In the genomic region with DNA sequence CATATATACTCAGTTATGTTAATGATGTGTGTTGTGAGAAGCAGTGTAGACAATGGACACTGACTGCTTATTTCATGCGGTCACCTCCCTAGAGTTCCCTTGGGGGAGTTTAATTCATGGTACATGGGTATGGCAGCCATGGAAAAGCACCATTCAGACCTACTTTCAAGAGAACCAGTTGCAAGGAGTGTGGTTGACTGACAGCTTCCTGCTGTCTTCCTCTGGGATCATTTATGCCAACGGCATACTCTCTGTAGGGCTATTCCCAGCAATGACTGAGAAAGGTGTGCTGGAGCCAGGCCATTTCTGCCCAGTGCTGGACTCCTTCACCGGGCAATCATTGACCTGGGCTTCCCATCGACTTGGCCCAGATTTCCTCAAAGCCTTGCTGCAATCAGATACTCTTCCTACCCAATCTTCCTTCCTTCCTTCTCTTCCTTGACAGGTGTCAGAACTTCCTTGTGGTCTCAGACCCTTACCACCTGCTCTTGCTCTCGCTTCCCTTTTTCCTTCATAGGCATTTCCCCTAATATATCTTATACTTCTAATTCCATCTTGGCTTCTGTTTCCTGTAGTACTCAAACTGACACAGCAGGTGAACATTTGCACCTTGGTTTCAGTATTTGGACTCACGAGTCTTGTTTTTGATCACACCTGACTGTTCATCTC, we compare ENCODE assay signal across 35 cellular contexts. TPM values are rescaled to one million over a fixed set of nuclear protein-coding genes. Genes with fewer than 3 reads are reported as not detected.
DNase-seq lines count a peak whose midpoint lies in the region; ATAC-seq, FAIRE-seq and TF ChIP-seq lines count a peak whose summit lies in the region.
"Had no signal": no experiment of that assay in that cellular context is flagged by ENCODE, and none has a peak within 500 bp of the region (broad histone marks: within the 10 kb centered on the region; RNA-seq: fewer than 3 reads in every experiment).

No MANE protein-coding gene starts in this region.

- no peak overlapping the region for H3K9ac ChIP-seq in GM12878 (ENCODE audit: control insufficient read depth, insufficient read depth, low read length)
- no peak overlapping the region for H3K9ac ChIP-seq in H9 (ENCODE audit: extremely low read depth, insufficient read length, low read length)

- H3K27me3 Mint-ChIP-seq in activated naive CD4-positive, alpha-beta T cell treated with anti-CD3 and anti-CD28 coated beads, Interleukin-2, amount 50 U/mL, for 24 hours: no peaks in the 10 kb centered on the region
- H3K27me3 Mint-ChIP-seq in IgD-negative memory B cell: no peaks in the 10 kb centered on the region
- H3K27me3 Mint-ChIP-seq in stimulated activated memory B cell treated with anti-CD40 and anti-IgM and Interleukin-4, amounts not matched to agents 10 μg/mL and 1 μg/mL and 100 μg/mL, for 72 hours: no peaks in the 10 kb centered on the region
- no peaks in the 10 kb centered on the region for H3K27me3 Mint-ChIP-seq in H9 (ENCODE audit: low read depth)
- H3K27me3 Mint-ChIP-seq: central memory CD8-positive, alpha-beta T cell; naive B cell had no signal

- peak in 1 of 2 experiments; percentile 60; a peak in 2 of 4 replicates for TF ChIP-seq EP300 in GM12878 (IDR thresholded peaks at IDR 0.05; ENCODE audit: borderline replicate concordance in 1 of 2, control insufficient read depth in 1 of 2, low read depth in 2 of 2, low read length in 2 of 2)

- H2AFZ ChIP-seq in GM12878 (ENCODE audit: control insufficient read depth, low read depth, low read length): no peak overlapping the region
- no peak overlapping the region for H2AFZ ChIP-seq in H9 (ENCODE audit: low read length)
- H2AFZ ChIP-seq: GM23338 had no signal

- POLR2A ChIA-PET in GM12878 (lab: Charles Lee): no interaction called here

- no peak overlapping the region for H3K56ac ChIP-seq in H9 (ENCODE audit: insufficient read length, low read depth, low read length)

- H3K9me3 Mint-ChIP-seq in activated naive CD4-positive, alpha-beta T cell treated with anti-CD3 and anti-CD28 coated beads, Interleukin-2, amount 50 U/mL, for 24 hours: no peaks in the 10 kb centered on the region
- peaks cover 0 to 3% (median 0%) of the 10 kb centered on the region in 3 donors for H3K9me3 Mint-ChIP-seq in IgD-negative memory B cell
- no peaks in the 10 kb centered on the region for H3K9me3 Mint-ChIP-seq in stimulated activated memory B cell treated with anti-CD40 and anti-IgM and Interleukin-4, amounts not matched to agents 10 μg/mL and 1 μg/mL and 100 μg/mL, for 72 hours
- no peaks in the 10 kb centered on the region for H3K9me3 Mint-ChIP-seq in H9
- H3K9me3 Mint-ChIP-seq: activated naive CD4-positive, alpha-beta T cell treated with anti-CD3 and anti-CD28 coated beads for 36 hours; central memory CD8-positive, alpha-beta T cell; GM23338; naive B cell had no signal

- H3K18ac ChIP-seq in H9 (ENCODE audit: insufficient read length, low read depth, low read length): no peak overlapping the region

- no peaks in the 10 kb centered on the region; the same call in 2 of the 3 replicates for H3K9me3 ChIP-seq in GM12878 (replicated peaks; ENCODE audit: control insufficient read depth, insufficient read depth, low read length)
- H3K9me3 ChIP-seq in H9 (ENCODE audit: control insufficient read depth, low read depth, low read length): no peaks in the 10 kb centered on the region
- H3K9me3 ChIP-seq: body of pancreas, MG63, Peyer's patch, prostate gland, stomach, tibial artery had no signal

- peak overlapping the region; percentile 66 for H3K4me2 ChIP-seq in GM12878 (ENCODE audit: control insufficient read depth, insufficient read depth)
- H3K4me2 ChIP-seq in H9 (ENCODE audit: insufficient read depth, insufficient read length, low read length): no peak overlapping the region

- H4K8ac ChIP-seq in H9 (replicated peaks; ENCODE audit: insufficient read length, low read depth, low read length): no peak overlapping the region

- RAD21 ChIA-PET in GM12878 (lab: Charles Lee; ENCODE audit: unreplicated experiment): interaction anchor here (1.5 to 2.7 kb wide), 7 partner anchors 11 to 86 kb away, joined by 5 to 26 read pairs (median 12); no protein-coding TSS in a partner anchor

- no peak overlapping the region for H3K27ac Mint-ChIP-seq in activated naive CD4-positive, alpha-beta T cell treated with anti-CD3 and anti-CD28 coated beads, Interleukin-2, amount 50 U/mL, for 24 hours
- H3K27ac Mint-ChIP-seq in IgD-negative memory B cell (peak overlapping the region; percentile 0 to 88 (median 71)), H9 (no peak overlapping the region)
- H3K27ac Mint-ChIP-seq in stimulated activated memory B cell treated with anti-CD40 and anti-IgM and Interleukin-4, amounts not matched to agents 10 μg/mL and 1 μg/mL and 100 μg/mL, for 72 hours: peak overlapping the region; percentile 63
- H3K27ac Mint-ChIP-seq: activated naive CD4-positive, alpha-beta T cell treated with anti-CD3 and anti-CD28 coated beads for 36 hours; GM23338 had no signal

- H3K79me2 ChIP-seq in GM12878 (ENCODE audit: control insufficient read depth, insufficient read depth, low read length) (peaks cover 15% of the 10 kb centered on the region), H9 (ENCODE audit: insufficient read depth, low read length) (peaks cover 11% of the 10 kb centered on the region)

- TF ChIP-seq POLR2A in GM12878 (IDR thresholded peaks at IDR 0.05; ENCODE audit: low read depth, low read length): no peak
- TF ChIP-seq POLR2A in GM18505 (IDR thresholded peaks at IDR 0.05; ENCODE audit: borderline replicate concordance, extremely low read depth, insufficient read depth, insufficient read length): no peak

- no peak overlapping the region for H2AK5ac ChIP-seq in H9 (ENCODE audit: insufficient read length, low read length)

- peaks cover 4% of the 10 kb centered on the region for H3K23me2 ChIP-seq in H9 (ENCODE audit: insufficient read length, low read depth, low read length, poor library complexity, severe bottlenecking)

- H3K14ac ChIP-seq in H9 (ENCODE audit: insufficient read depth, low read length): no peak overlapping the region

- H3K4me1 ChIP-seq in GM12878 (ENCODE audit: control insufficient read depth, insufficient read depth, low read length) (peaks cover 29% of the 10 kb centered on the region), H9 (ENCODE audit: insufficient read depth, low read length) (peaks cover 3% of the 10 kb centered on the region)
- H3K4me1 ChIP-seq: prostate gland had no signal

- H2BK12ac ChIP-seq in H9 (ENCODE audit: insufficient read length, low read depth, low read length): no peak overlapping the region

- H4K20me1 ChIP-seq in GM12878 (ENCODE audit: control insufficient read depth, insufficient read depth) (no peaks in the 10 kb centered on the region; the same call in 1 of the 2 replicates), H9 (ENCODE audit: control insufficient read depth, insufficient read depth, insufficient read length) (no peaks in the 10 kb centered on the region)

- H3K27me3 ChIP-seq in GM12878 (replicated peaks in 1 of 2; ENCODE audit: control insufficient read depth in 2 of 2, insufficient read depth in 2 of 2, low read length in 1 of 2) (no peaks in the 10 kb centered on the region), H9 (ENCODE audit: insufficient read depth, low read length) (no peaks in the 10 kb centered on the region; the same call in 1 of the 2 replicates)
- H3K27me3 ChIP-seq: body of pancreas, MG63, Peyer's patch, stomach, tibial artery had no signal

- ATAC-seq in GM12878 (peak; percentile 13), GM18505 (IDR thresholded peaks at IDR 0.05; ENCODE audit: unreplicated experiment) (no peak)
- no peak for ATAC-seq in stimulated activated memory B cell treated with anti-CD40 and anti-IgM and Interleukin-4, amounts not matched to agents 10 μg/mL and 1 μg/mL and 100 μg/mL, for 72 hours
- ATAC-seq: body of pancreas, esophagus mucosa, GM23338, left ventricle myocardium superior, sciatic nerve had no signal

- in situ Hi-C loops in GM12878 (cut with MboI): no loop called here

- H4K91ac ChIP-seq in H9 (ENCODE audit: insufficient read length, low read depth, low read length): no peak overlapping the region

- peak overlapping the region; percentile 5 for H3K4me3 Mint-ChIP-seq in activated naive CD4-positive, alpha-beta T cell treated with anti-CD3 and anti-CD28 coated beads, Interleukin-2, amount 50 U/mL, for 24 hours
- H3K4me3 Mint-ChIP-seq in IgD-negative memory B cell (peak overlapping the region; percentile 2 to 71 (median 36)), H9 (no peak overlapping the region)
- no peak overlapping the region for H3K4me3 Mint-ChIP-seq in stimulated activated memory B cell treated with anti-CD40 and anti-IgM and Interleukin-4, amounts not matched to agents 10 μg/mL and 1 μg/mL and 100 μg/mL, for 72 hours
- H3K4me3 Mint-ChIP-seq: activated naive CD4-positive, alpha-beta T cell treated with anti-CD3 and anti-CD28 coated beads for 36 hours; central memory CD8-positive, alpha-beta T cell; GM23338 had no signal

- H3K36me3 Mint-ChIP-seq in activated naive CD4-positive, alpha-beta T cell treated with anti-CD3 and anti-CD28 coated beads, Interleukin-2, amount 50 U/mL, for 24 hours: peaks cover 3% of the 10 kb centered on the region
- no peaks in the 10 kb centered on the region for H3K36me3 Mint-ChIP-seq in IgD-negative memory B cell
- H3K36me3 Mint-ChIP-seq in stimulated activated memory B cell treated with anti-CD40 and anti-IgM and Interleukin-4, amounts not matched to agents 10 μg/mL and 1 μg/mL and 100 μg/mL, for 72 hours: peaks cover 6% of the 10 kb centered on the region
- H3K36me3 Mint-ChIP-seq in H9 (ENCODE audit: insufficient read depth in 1 of 3, low read depth in 3 of 3): no peaks in the 10 kb centered on the region
- H3K36me3 Mint-ChIP-seq: naive B cell had no signal

- no peak overlapping the region for H2BK15ac ChIP-seq in H9 (ENCODE audit: low read depth, low read length)

- CTCF ChIA-PET in GM12878 (lab: Yijun Ruan, JAX): interaction anchor here (0.6 to 4.5 kb wide), 3 partner anchors 36 to 56 kb away, joined by 3 to 49 read pairs (median 7); no protein-coding TSS in a partner anchor

- no peak overlapping the region; the same call in 1 of the 2 replicates for H3K4me3 ChIP-seq in GM12878
- H3K4me3 ChIP-seq: body of pancreas, GM23338, MG63, Peyer's patch, prostate gland, stomach, tibial artery had no signal

- intact Hi-C loops in GM12878 (cut with micrococcal nuclease; ENCODE audit: unreplicated experiment): loop anchor here (10.0 kb wide), 1 partner anchor 268 kb away; no protein-coding TSS in a partner anchor

- H3K27ac ChIP-seq in GM12878 (ENCODE audit: control insufficient read depth, insufficient read depth) (peak overlapping the region; percentile 16), H9 (ENCODE audit: insufficient read length, low read depth, low read length) (no peak overlapping the region)
- H3K27ac ChIP-seq: body of pancreas, prostate gland, stomach, tibial artery, WERI-Rb-1 had no signal

- H4K5ac ChIP-seq in H9 (ENCODE audit: insufficient read length, low read depth, low read length): no peak overlapping the region

- H2BK20ac ChIP-seq in H9 (ENCODE audit: low read depth, low read length, poor library complexity, severe bottlenecking): no peak overlapping the region

- FAIRE-seq in GM12878 (lab: Jason Lieb, UNC): peak; percentile 52
- FAIRE-seq: kidney had no signal

- no TSS peak for BruUV-seq in GM12878 (replicated peaks; lab: Mats Ljungman, UMichigan)

- no peak for DNase-seq in activated naive CD4-positive, alpha-beta T cell treated with anti-CD3 and anti-CD28 coated beads, Interleukin-2, amount 50 U/mL, for 16 hours
- no peak for DNase-seq in GM12878 (ENCODE audit: low read depth, low spot score)
- DNase-seq in H9: no peak
- DNase-seq in NCI-H1436 treated with DMSO at 0.1 percent for 48 hours (lab: John Stamatoyannopoulos, UW): no peak
- DNase-seq: activated CD4-positive, alpha-beta T cell treated with anti-CD3 and anti-CD28 coated beads for 48 hours; activated naive CD4-positive, alpha-beta T cell treated with anti-CD3 and anti-CD28 coated beads for 36 hours; activated T-cell treated with anti-CD3 and anti-CD28 coated beads, Interleukin-2, amount 50 U/mL, for 48 hours; AML-193; body of pancreas; DMS 273 treated with DMSO at 0.1 percent for 48 hours; EL; head of caudate nucleus; KG1; kidney; left ventricle myocardium superior; MG63; naive B cell; NCI-H1105 treated with DMSO at 0.1 percent for 48 hours; NCI-H2029; NCI-H524; occipital lobe; Peyer's patch; SHP77 treated with DMSO at 0.1 percent for 48 hours; stomach; tibial artery; WERI-Rb-1 had no signal

- no peak overlapping the region for H3K23ac ChIP-seq in H9 (ENCODE audit: insufficient read length, low read depth, low read length)

- no peak overlapping the region for H2BK5ac ChIP-seq in H9 (ENCODE audit: insufficient read length, low read length)

- no peaks in the 10 kb centered on the region for H3K79me1 ChIP-seq in H9 (ENCODE audit: insufficient read depth, low read depth, low read length, poor library complexity, severe bottlenecking)

- H3K4me1 Mint-ChIP-seq in activated naive CD4-positive, alpha-beta T cell treated with anti-CD3 and anti-CD28 coated beads, Interleukin-2, amount 50 U/mL, for 24 hours: peaks cover 50% of the 10 kb centered on the region
- H3K4me1 Mint-ChIP-seq in IgD-negative memory B cell: peaks cover 29 to 37% (median 36%) of the 10 kb centered on the region in 3 donors
- peaks cover 51% of the 10 kb centered on the region for H3K4me1 Mint-ChIP-seq in stimulated activated memory B cell treated with anti-CD40 and anti-IgM and Interleukin-4, amounts not matched to agents 10 μg/mL and 1 μg/mL and 100 μg/mL, for 72 hours
- peaks cover 27 to 43% of the 10 kb centered on the region in 2 experiments for H3K4me1 Mint-ChIP-seq in H9

- no peak overlapping the region for H3T11ph ChIP-seq in H9 (ENCODE audit: low read length)

- SMC1A ChIA-PET in GM12878 (lab: Charles Lee; ENCODE audit: uncharacterized antibody, unreplicated experiment): interaction anchor here (0.9 to 4.6 kb wide), 9 partner anchors 9 to 88 kb away, joined by 4 to 35 read pairs (median 9); no protein-coding TSS in a partner anchor

- H3K4ac ChIP-seq in H9 (ENCODE audit: low read depth, low read length): no peak overlapping the region

- WGBS in GM12878 (ENCODE audit: insufficient coverage, insufficient replicate concordance, low lambda C conversion rate, missing lambda C conversion rate): 13% methylated on average over 6 of the region's 6 CpGs
- WGBS in H9 (ENCODE audit: extremely low coverage, insufficient read length, low lambda C conversion rate): no CpG with 5 or more reads among the region's 6 CpGs

- no peak overlapping the region for H2BK120ac ChIP-seq in H9 (ENCODE audit: low read depth, low read length, poor library complexity, severe bottlenecking)

- no peaks in the 10 kb centered on the region for H3K36me3 ChIP-seq in GM12878 (ENCODE audit: control insufficient read depth in 2 of 2, insufficient read depth in 2 of 2, low read length in 1 of 2)
- H3K36me3 ChIP-seq: MG63, Peyer's patch, prostate gland, stomach, tibial artery, WERI-Rb-1 had no signal

- TF ChIP-seq RAD21 in GM12878 (IDR thresholded peaks at IDR 0.05; ENCODE audit: insufficient read depth, low read depth, low read length): no peak

- no peak for TF ChIP-seq CTCF in GM12878 (IDR thresholded peaks at IDR 0.05 in 2 of 3, conservative IDR thresholded peaks at IDR 0.05 in 1 of 3; ENCODE audit: control insufficient read depth in 2 of 3, extremely low read depth in 1 of 3, insufficient read depth in 1 of 3, low read depth in 3 of 3, low read length in 3 of 3)
- no peak for TF ChIP-seq CTCF in H9 (conservative IDR thresholded peaks at IDR 0.05)

RNA-seq across cellular contexts. Expression of a gene that starts 3.4 kb away (rescaled TPM):
- 69.7 TPM for polyA plus RNA-seq in IgD-negative memory B cell
- total RNA-seq in GM12878 (2013; cell fraction: nucleolus; rRNA removed): 117 and 124 TPM in 2 replicates
- total RNA-seq in GM12878 (2014; rRNA removed): 94.9 and 113 TPM in 2 replicates
- total RNA-seq in GM12878 (2014; rRNA removed; fragmentation: Illumina TruSeq; extraction: Trizol): 78.0 and 79.3 TPM in 2 replicates
- 78.6 and 96.7 TPM in 2 replicates for total RNA-seq in GM12878 (2021)
- polyA plus RNA-seq in GM12878 (2011; ENCODE audit: low read depth): 31.2 TPM
- 118 and 126 TPM in 2 replicates for polyA plus RNA-seq in GM12878 (2011; rRNA removed)
- polyA plus RNA-seq in GM12878 (2011; cell fraction: cytosol; rRNA removed): 187 and 205 TPM in 2 replicates
- 156 and 163 TPM in 2 replicates for polyA plus RNA-seq in GM12878 (2011; cell fraction: nucleus; rRNA removed)
- 23.7 and 24.9 TPM in 2 replicates for polyA plus RNA-seq in GM12878 (2012)
- 136 and 150 TPM in 2 replicates for polyA plus RNA-seq in GM12878 (2014; fragmentation: Illumina TruSeq; extraction: Trizol)
- 10 to 100 TPM; 30.0 to 40.2 TPM for polyA plus RNA-seq in GM12878 (2014; fragmentation: Nextera tagmentation; extraction: Ambion mirVana)
- polyA plus RNA-seq in GM12878 (2014; rRNA removed): 100 and 102 TPM in 2 replicates
- polyA plus RNA-seq in GM12878 (2016; fragmentation: Nextera tagmentation; extraction: Ambion mirVana): 100 to 1,000 TPM; 111 to 118 TPM
- polyA minus RNA-seq in GM12878 (2011; rRNA and poly(A)+ RNA removed): 233 and 304 TPM in 2 replicates
- polyA minus RNA-seq in GM12878 (2011; cell fraction: cytosol; rRNA and poly(A)+ RNA removed): 50.5 and 63.3 TPM in 2 replicates
- polyA minus RNA-seq in GM12878 (2011; cell fraction: nucleus; rRNA and poly(A)+ RNA removed): 38.8 and 58.5 TPM in 2 replicates
- total RNA-seq in H9 (2021): 74.0 and 79.1 TPM in 2 replicates

Comparison
In these comparisons a context has a peak if more than half of its experiments do, and no peak if none do; other contexts are left out.
1. H3K27ac Mint-ChIP-seq: peak in IgD-negative memory B cell (3 of 3) and stimulated activated memory B cell treated with anti-CD40 and anti-IgM and Interleukin-4, amounts not matched to agents 10 μg/mL and 1 μg/mL and 100 μg/mL, for 72 hours (single experiment); none in activated naive CD4-positive, alpha-beta T cell treated with anti-CD3 and anti-CD28 coated beads, Interleukin-2, amount 50 U/mL, for 24 hours (single experiment) and H9 (0 of 3).
2. H3K4me3 Mint-ChIP-seq: peak in activated naive CD4-positive, alpha-beta T cell treated with anti-CD3 and anti-CD28 coated beads, Interleukin-2, amount 50 U/mL, for 24 hours (single experiment) and IgD-negative memory B cell (4 of 4); none in stimulated activated memory B cell treated with anti-CD40 and anti-IgM and Interleukin-4, amounts not matched to agents 10 μg/mL and 1 μg/mL and 100 μg/mL, for 72 hours (single experiment) and H9 (0 of 2).